13 cellular contexts compared by ENCODE assay signal in the genomic region with DNA sequence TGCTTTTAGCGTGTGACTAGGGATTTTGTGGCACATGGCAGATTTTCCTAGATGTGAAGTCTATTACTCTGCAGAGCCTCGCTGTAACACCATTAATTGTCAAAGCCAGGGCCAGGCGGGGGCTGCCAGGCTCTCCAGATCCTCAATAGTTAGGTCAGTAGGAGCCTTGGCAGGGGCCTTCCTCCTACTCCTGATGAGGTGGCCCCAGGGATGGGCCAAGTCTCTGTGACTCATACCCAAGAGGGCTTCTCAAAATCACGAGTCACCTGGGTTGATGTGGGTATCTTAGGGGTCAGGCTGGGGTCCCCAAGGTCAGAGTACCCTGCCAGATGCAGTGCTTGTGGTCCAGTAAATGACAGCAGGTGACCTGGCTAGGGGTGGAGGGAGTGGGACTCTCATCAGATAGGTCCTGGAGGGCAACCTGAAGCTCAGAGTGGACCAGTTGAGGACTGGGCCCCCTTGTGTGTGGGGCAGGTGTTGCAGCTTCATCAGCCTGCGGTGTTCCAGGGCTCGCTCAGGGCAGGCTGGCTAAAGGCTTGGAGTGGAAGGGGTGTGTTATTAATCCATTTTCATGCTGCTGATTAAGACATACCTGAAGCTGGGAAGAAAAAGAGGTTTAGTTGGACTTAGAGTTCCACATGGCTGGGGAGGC.
DNase-seq lines count a peak whose midpoint lies in the region; ATAC-seq, FAIRE-seq and TF ChIP-seq lines count a peak whose summit lies in the region.
"Had no signal": no experiment of that assay in that cellular context is flagged by ENCODE, and none has a peak within 500 bp of the region (broad histone marks: within the 10 kb centered on the region; RNA-seq: fewer than 3 reads in every experiment).

No MANE protein-coding gene starts in this region.

- FAIRE-seq in bronchial epithelial cell (lab: Jason Lieb, UNC) (no peak), frontal cortex (lab: Jason Lieb, UNC) (no peak)
- FAIRE-seq: islet of Langerhans had no signal

- H2BK120ac ChIP-seq in mesenchymal stem cell (ENCODE audit: low read depth, low read length): no peak overlapping the region

- peak overlapping the region; percentile 1 for H2AK5ac ChIP-seq in mesenchymal stem cell (ENCODE audit: low read length, severe bottlenecking)

- TF ChIP-seq CTCF in DND-41 (IDR thresholded peaks at IDR 0.05; ENCODE audit: borderline replicate concordance, extremely low read depth, low read length, poor library complexity, severe bottlenecking) (peak; percentile 34), bronchial epithelial cell (IDR thresholded peaks at IDR 0.05; ENCODE audit: insufficient read depth, low read length, severe bottlenecking) (peak; percentile 31)

- H3K23ac ChIP-seq in mesenchymal stem cell (ENCODE audit: low read length in 2 of 2): no peak overlapping the region

- H3K36me3 ChIP-seq in DND-41 (ENCODE audit: insufficient read depth, low read length): no peaks in the 10 kb centered on the region
- H3K36me3 ChIP-seq in bronchial epithelial cell (ENCODE audit: control insufficient read depth, insufficient read depth, low read length): no peaks in the 10 kb centered on the region
- peaks cover 0 to 3% of the 10 kb centered on the region in 2 experiments for H3K36me3 ChIP-seq in mesenchymal stem cell (ENCODE audit: control insufficient read depth in 1 of 2, insufficient read depth in 2 of 2, low read depth in 1 of 2, low read length in 2 of 2)

- H3K9ac ChIP-seq in DND-41 (ENCODE audit: low read depth, low read length) (no peak overlapping the region), mesenchymal stem cell (ENCODE audit: low read length) (no peak overlapping the region)

- H4K8ac ChIP-seq in mesenchymal stem cell (ENCODE audit: low read length): no peak overlapping the region

- no peak overlapping the region for H3K14ac ChIP-seq in mesenchymal stem cell (ENCODE audit: low read length in 2 of 2)

- H3K4me1 ChIP-seq in DND-41 (ENCODE audit: insufficient read depth, low read length) (no peaks in the 10 kb centered on the region), mesenchymal stem cell (ENCODE audit: control insufficient read depth, insufficient read depth, low read depth, low read length) (peaks cover 36% of the 10 kb centered on the region)

- H2BK5ac ChIP-seq in mesenchymal stem cell (ENCODE audit: low read depth, low read length, poor library complexity, severe bottlenecking): no peak overlapping the region

- H3K79me2 ChIP-seq in DND-41 (ENCODE audit: insufficient read depth, low read length): no peaks in the 10 kb centered on the region

- H2BK15ac ChIP-seq in mesenchymal stem cell (ENCODE audit: low read depth, poor library complexity, severe bottlenecking): no peak overlapping the region

- H2BK12ac ChIP-seq in mesenchymal stem cell (ENCODE audit: low read length in 2 of 2): no peak overlapping the region

- no peak for DNase-seq in DND-41
- peak; percentile 29 for DNase-seq in HT1080 (ENCODE audit: low read depth)
- DNase-seq in bronchial epithelial cell (ENCODE audit: low read depth): peak; percentile 30
- no peak for DNase-seq in mesenchymal stem cell
- no peak for DNase-seq in NCI-H1417 treated with DMSO at 0.1 percent for 48 hours (lab: John Stamatoyannopoulos, UW)
- DNase-seq in frontal cortex (ENCODE audit: low spot score in 2 of 2): no peak
- DNase-seq in OCI-M1 (lab: John Stamatoyannopoulos, UW): no peak
- no peak for DNase-seq in GDM1 (lab: John Stamatoyannopoulos, UW)
- DNase-seq: activated B cell treated with CpG ODN at 0.5 μM for 24 hours; activated gamma-delta T cell treated with Interleukin-2 at 50 U/mL for 16 hours; effector memory CD4-positive, alpha-beta T cell; KBM-7 had no signal

- H3K79me1 ChIP-seq in mesenchymal stem cell (replicated peaks; ENCODE audit: low read length, poor library complexity, severe bottlenecking): peaks cover 16% of the 10 kb centered on the region

- no peak for ATAC-seq in DND-41 (ENCODE audit: insufficient read depth, low read depth)

- no peak overlapping the region for H3K18ac ChIP-seq in mesenchymal stem cell (ENCODE audit: low read depth in 1 of 2, low read length in 2 of 2)

- no peak overlapping the region for H4K91ac ChIP-seq in mesenchymal stem cell (ENCODE audit: low read length)

- 89% methylated on average over 6 of the region's 6 CpGs for WGBS in mesenchymal stem cell

- H3K4me2 ChIP-seq in DND-41 (ENCODE audit: insufficient read depth, low read length) (no peak overlapping the region), mesenchymal stem cell (ENCODE audit: low read length, poor library complexity, severe bottlenecking) (no peak overlapping the region)

- H3K4me3 ChIP-seq in DND-41 (ENCODE audit: low read depth in 1 of 2, low read length in 2 of 2) (no peak overlapping the region), bronchial epithelial cell (ENCODE audit: low read depth, low read length) (no peak overlapping the region), mesenchymal stem cell (ENCODE audit: insufficient read depth in 1 of 2, low read depth in 1 of 2, low read length in 2 of 2) (no peak overlapping the region)

- H3K27me3 ChIP-seq in DND-41 (ENCODE audit: insufficient read depth, low read length, poor library complexity) (no peaks in the 10 kb centered on the region), bronchial epithelial cell (ENCODE audit: control insufficient read depth, insufficient read depth, low read length) (no peaks in the 10 kb centered on the region), mesenchymal stem cell (ENCODE audit: control insufficient read depth in 1 of 2, insufficient read depth in 1 of 2, low read length in 2 of 2) (no peaks in the 10 kb centered on the region)

- no peak overlapping the region for H2AFZ ChIP-seq in DND-41 (ENCODE audit: low read depth, low read length)
- H2AFZ ChIP-seq in mesenchymal stem cell (ENCODE audit: low read depth, low read length): no peak overlapping the region

- H3K9me3 ChIP-seq in DND-41 (ENCODE audit: insufficient read depth, low read length, severe bottlenecking): no peaks in the 10 kb centered on the region
- H3K9me3 ChIP-seq in mesenchymal stem cell (ENCODE audit: control insufficient read depth, low read length): no peaks in the 10 kb centered on the region

- no peak overlapping the region for H3K27ac ChIP-seq in DND-41 (ENCODE audit: low read length)
- no peak overlapping the region for H3K27ac ChIP-seq in mesenchymal stem cell (ENCODE audit: low read length, poor library complexity, severe bottlenecking)

- H3K4ac ChIP-seq in mesenchymal stem cell (ENCODE audit: low read depth in 1 of 2, low read length in 2 of 2): no peak overlapping the region

- H4K20me1 ChIP-seq in DND-41 (ENCODE audit: insufficient read depth, low read length): no peaks in the 10 kb centered on the region

Comparison
In these comparisons a context has a peak if more than half of its experiments do, and no peak if none do; other contexts are left out.
1. DNase-seq: peak in HT1080 (single experiment) and bronchial epithelial cell (single experiment); none in DND-41 (single experiment), mesenchymal stem cell (single experiment), NCI-H1417 treated with DMSO at 0.1 percent for 48 hours (single experiment), frontal cortex (0 of 2), OCI-M1 (single experiment) and GDM1 (single experiment).